In the genomic region with DNA sequence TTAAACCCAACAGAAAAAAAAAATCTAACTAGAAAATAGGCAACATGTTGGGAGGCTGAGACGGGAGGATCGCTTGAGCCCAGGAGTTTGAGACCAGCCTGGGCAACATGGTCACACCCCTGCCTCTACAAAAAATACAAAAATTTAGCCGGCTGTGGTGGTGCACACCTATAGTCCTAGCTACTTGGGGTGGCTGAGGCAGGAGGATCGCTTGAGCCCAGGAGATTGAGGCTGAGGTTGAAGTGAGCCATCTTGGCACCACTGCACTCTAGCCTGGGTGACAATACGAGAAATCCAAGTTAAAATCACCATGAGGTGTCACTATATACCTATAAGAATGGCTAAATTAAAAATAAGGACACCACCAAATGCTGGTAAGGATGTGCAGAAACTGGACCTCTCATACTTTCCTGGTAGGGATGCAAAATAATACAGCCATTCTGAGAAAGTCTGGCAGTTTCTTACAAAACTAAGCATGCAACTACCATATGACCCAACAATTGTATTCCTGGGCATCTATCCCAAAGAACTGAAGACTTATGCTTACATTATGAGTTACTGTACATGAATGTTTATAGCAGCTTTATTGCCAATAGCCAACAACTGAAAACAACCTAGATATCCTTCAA, we compare ENCODE assay signal across 11 cellular contexts. TPM values are rescaled to one million over a fixed set of nuclear protein-coding genes. Genes with fewer than 3 reads are reported as not detected.
DNase-seq lines count a peak whose midpoint lies in the region; ATAC-seq and TF ChIP-seq lines count a peak whose summit lies in the region.
"Had no signal": no experiment of that assay in that cellular context is flagged by ENCODE, and none has a peak within 500 bp of the region (broad histone marks: within the 10 kb centered on the region; RNA-seq: fewer than 3 reads in every experiment).

No MANE protein-coding gene starts in this region.

- POLR2A ChIA-PET in CD4-positive, alpha-beta T cell (lab: Charles Lee): no interaction called here
- POLR2A ChIA-PET in activated CD4-positive, alpha-beta memory T cell treated with anti-CD3 and anti-CD28 coated beads, Interleukin-2, amount 10 ng/mL, durations not matched to agents 7 days and 5 days (lab: Charles Lee): no interaction called here

- H3K9ac ChIP-seq in muscle layer of colon (ENCODE audit: low read length): no peak overlapping the region

- H3K36me3 Mint-ChIP-seq in CD4-positive, alpha-beta T cell (ENCODE audit: low read depth): no peaks in the 10 kb centered on the region
- peaks cover 6% of the 10 kb centered on the region for H3K36me3 Mint-ChIP-seq in activated CD4-positive, alpha-beta memory T cell treated with anti-CD3 and anti-CD28 coated beads, Interleukin-2, amount 10 ng/mL, durations not matched to agents 7 days and 5 days (ENCODE audit: low read depth)

- DNase-seq in CD4-positive, alpha-beta T cell: no peak
- DNase-seq in LoVo (ENCODE audit: low spot score) (peak; percentile 40), choroid plexus epithelial cell (ENCODE audit: low read depth) (peak; percentile 70), omental fat pad (ENCODE audit: low spot score) (no peak), activated gamma-delta T cell treated with Interleukin-2 at 50 U/mL for 16 hours (no peak), NCI-H1105 (lab: John Stamatoyannopoulos, UW) (no peak)
- no peak for DNase-seq in activated CD4-positive, alpha-beta memory T cell treated with anti-CD3 and anti-CD28 coated beads, Interleukin-2, amount 10 ng/mL, durations not matched to agents 7 days and 5 days
- DNase-seq: activated naive CD4-positive, alpha-beta T cell treated with Interleukin-2 at 50 U/mL for 16 hours; naive thymus-derived CD4-positive, alpha-beta T cell; substantia nigra had no signal

- H3K27me3 Mint-ChIP-seq in CD4-positive, alpha-beta T cell: peaks cover 81% of the 10 kb centered on the region
- H3K27me3 Mint-ChIP-seq in activated CD4-positive, alpha-beta memory T cell treated with anti-CD3 and anti-CD28 coated beads, Interleukin-2, amount 10 ng/mL, durations not matched to agents 7 days and 5 days: peaks cover 64% of the 10 kb centered on the region

- H3K4me3 ChIP-seq in choroid plexus epithelial cell (ENCODE audit: low read depth, low read length): peak overlapping the region; percentile 75
- no peak overlapping the region for H3K4me3 ChIP-seq in muscle layer of colon (ENCODE audit: low read depth in 1 of 2, low read length in 2 of 2)

- CTCF ChIA-PET in CD4-positive, alpha-beta T cell (lab: Charles Lee): no interaction called here
- CTCF ChIA-PET in activated CD4-positive, alpha-beta memory T cell treated with anti-CD3 and anti-CD28 coated beads, Interleukin-2, amount 10 ng/mL, durations not matched to agents 7 days and 5 days (lab: Charles Lee): interaction anchor here (0.7 to 1.1 kb wide), 3 partner anchors 41 to 124 kb away, joined by 3 read pairs; no protein-coding TSS in a partner anchor

- no peak overlapping the region for H3K27ac Mint-ChIP-seq in CD4-positive, alpha-beta T cell
- H3K27ac Mint-ChIP-seq in activated CD4-positive, alpha-beta memory T cell treated with anti-CD3 and anti-CD28 coated beads, Interleukin-2, amount 10 ng/mL, durations not matched to agents 7 days and 5 days: no peak overlapping the region

- no peaks in the 10 kb centered on the region for H3K9me3 ChIP-seq in CD4-positive, alpha-beta T cell (ENCODE audit: control insufficient read depth, low read length)
- H3K9me3 ChIP-seq in muscle layer of colon (ENCODE audit: low read length): no peaks in the 10 kb centered on the region

- H3K36me3 ChIP-seq in muscle layer of colon (ENCODE audit: insufficient read depth, low read length): no peaks in the 10 kb centered on the region

- no peaks in the 10 kb centered on the region for H3K9me3 Mint-ChIP-seq in CD4-positive, alpha-beta T cell
- H3K9me3 Mint-ChIP-seq in activated CD4-positive, alpha-beta memory T cell treated with anti-CD3 and anti-CD28 coated beads, Interleukin-2, amount 10 ng/mL, durations not matched to agents 7 days and 5 days: no peaks in the 10 kb centered on the region

- no peak for ATAC-seq in CD4-positive, alpha-beta T cell (ENCODE audit: poor library complexity)
- no peak for ATAC-seq in omental fat pad (ENCODE audit: low FRiP score)
- ATAC-seq: naive thymus-derived CD4-positive, alpha-beta T cell had no signal

- peak overlapping the region; percentile 34 for H3K4me3 Mint-ChIP-seq in CD4-positive, alpha-beta T cell
- H3K4me3 Mint-ChIP-seq in activated CD4-positive, alpha-beta memory T cell treated with anti-CD3 and anti-CD28 coated beads, Interleukin-2, amount 10 ng/mL, durations not matched to agents 7 days and 5 days: no peak overlapping the region

- H3K27me3 ChIP-seq in CD4-positive, alpha-beta T cell (ENCODE audit: control insufficient read depth, insufficient read depth, low read length): peaks cover 64% of the 10 kb centered on the region
- no peaks in the 10 kb centered on the region for H3K27me3 ChIP-seq in muscle layer of colon (ENCODE audit: control insufficient read depth in 1 of 2, insufficient read depth in 2 of 2, low read length in 2 of 2)

- TF ChIP-seq CTCF in CD4-positive, alpha-beta T cell (IDR thresholded peaks at IDR 0.05): no peak
- TF ChIP-seq CTCF in choroid plexus epithelial cell (conservative IDR thresholded peaks at IDR 0.05; ENCODE audit: low read depth, low read length) (peak; percentile 4), omental fat pad (IDR thresholded peaks at IDR 0.05) (no peak)

- H3K27ac ChIP-seq in CD4-positive, alpha-beta T cell (ENCODE audit: low read depth, low read length): no peak overlapping the region
- H3K27ac ChIP-seq in muscle layer of colon (ENCODE audit: low read depth, low read length): peak overlapping the region; percentile 6

- peaks cover 47% of the 10 kb centered on the region for H3K4me1 ChIP-seq in muscle layer of colon (ENCODE audit: insufficient read depth, low read length)

- peaks cover 30% of the 10 kb centered on the region for H3K4me1 Mint-ChIP-seq in CD4-positive, alpha-beta T cell (ENCODE audit: low read depth)
- H3K4me1 Mint-ChIP-seq in activated CD4-positive, alpha-beta memory T cell treated with anti-CD3 and anti-CD28 coated beads, Interleukin-2, amount 10 ng/mL, durations not matched to agents 7 days and 5 days: peaks cover 15% of the 10 kb centered on the region

- intact Hi-C loops in CD4-positive, alpha-beta T cell (cut with DNase I, micrococcal nuclease): loop anchor here in 1 of 2 experiments (10.0 kb wide), 1 partner anchor 897 kb away; a partner anchor contains a TSS

RNA-seq across cellular contexts. Expression of a gene that starts 2.2 kb away (rescaled TPM):
- total RNA-seq in CD4-positive, alpha-beta T cell: 1 to 10 TPM; 2.0 to 2.6 TPM
- 100 to 1,000 TPM in 1 of 4 donors, 10 to 100 TPM in 3; 55.0 to 116 (median 75.1) TPM for total RNA-seq in omental fat pad
- 1 to 10 TPM; 3.8 to 4.1 TPM for total RNA-seq in activated CD4-positive, alpha-beta memory T cell treated with anti-CD3 and anti-CD28 coated beads, Interleukin-2, amount 10 ng/mL, durations not matched to agents 7 days and 5 days

RNA-seq across cellular contexts. Expression of a gene that starts 2.6 kb away (rescaled TPM):
- 1 to 10 TPM; 1.3 to 1.6 TPM for total RNA-seq in CD4-positive, alpha-beta T cell
- 10 to 100 TPM in 2 of 4 donors, 1 to 10 TPM in 2; 8.5 to 16.3 (median 12.3) TPM for total RNA-seq in omental fat pad
- total RNA-seq in activated CD4-positive, alpha-beta memory T cell treated with anti-CD3 and anti-CD28 coated beads, Interleukin-2, amount 10 ng/mL, durations not matched to agents 7 days and 5 days: 1 to 10 TPM in 1 of 2 experiments, under 1 TPM in 1; 0.90 to 1.1 TPM

Comparison
In these comparisons a context has a peak if more than half of its experiments do, and no peak if none do; other contexts are left out.
1. DNase-seq: peak in LoVo (single experiment) and choroid plexus epithelial cell (single experiment); none in CD4-positive, alpha-beta T cell (0 of 10), omental fat pad (single experiment), activated gamma-delta T cell treated with Interleukin-2 at 50 U/mL for 16 hours (single experiment), NCI-H1105 (single experiment) and activated CD4-positive, alpha-beta memory T cell treated with anti-CD3 and anti-CD28 coated beads, Interleukin-2, amount 10 ng/mL, durations not matched to agents 7 days and 5 days (single experiment).
2. RNA of a gene that starts 2.2 kb away (total RNA-seq): 55.0 to 116 TPM in omental fat pad; 3.8 to 4.1 TPM in activated CD4-positive, alpha-beta memory T cell treated with anti-CD3 and anti-CD28 coated beads, Interleukin-2, amount 10 ng/mL, durations not matched to agents 7 days and 5 days and 2.0 to 2.6 TPM in CD4-positive, alpha-beta T cell; every median in the first group is over 10 times any median in the second.